Comparison of ENCODE assay signal across 2 cellular contexts in the genomic region with DNA sequence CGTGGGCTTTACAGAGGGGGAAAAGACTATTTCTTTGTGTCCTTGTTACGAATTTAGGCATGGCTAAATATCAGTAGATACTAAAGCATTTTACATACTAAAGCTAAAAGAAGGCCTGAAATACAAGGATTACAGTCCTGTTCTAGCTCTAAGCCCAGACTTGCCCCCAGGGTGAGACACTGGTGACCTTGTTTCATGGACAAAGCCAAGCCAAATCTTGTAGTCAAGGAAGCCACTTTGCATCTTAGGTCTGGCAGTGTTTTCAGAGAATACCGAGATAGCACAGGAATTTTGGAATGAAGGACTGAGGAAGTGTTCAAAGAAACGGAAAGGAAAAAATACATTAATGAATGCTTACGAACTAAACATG.
TF ChIP-seq lines count a peak whose summit lies in the region.

No MANE protein-coding gene starts in this region.

TF ChIP-seq in SK-N-SH, 30 proteins besides CTCF, POLR2A, EP300 and RAD21:
- TF ChIP-seq RFX5 (IDR thresholded peaks at IDR 0.05; ENCODE audit: low read length), result no peak
- TF ChIP-seq SMC3 (IDR thresholded peaks at IDR 0.05; ENCODE audit: low read depth, low read length), result no peak
- TF ChIP-seq TCF12 (IDR thresholded peaks at IDR 0.05), result no peak
- TF ChIP-seq POLR2AphosphoS5 (IDR thresholded peaks at IDR 0.05; ENCODE audit: low read depth, low read length), result no peak
- TF ChIP-seq FOXM1 (IDR thresholded peaks at IDR 0.05; ENCODE audit: low read depth), result no peak
TF ChIP-seq in SK-N-SH: peak in this region for 0.

TF ChIP-seq in SK-N-SH treated with all-trans-retinoic acid at 6 μM for 48 hours, 23 proteins besides CTCF, POLR2A, EP300 and RAD21:
- TF ChIP-seq OSR1 (CRISPR knock-in tag; IDR thresholded peaks at IDR 0.05) (no peak), TOX (CRISPR knock-in tag; IDR thresholded peaks at IDR 0.05; ENCODE audit: borderline replicate concordance) (no peak), PATZ1 (CRISPR knock-in tag; IDR thresholded peaks at IDR 0.05; ENCODE audit: borderline replicate concordance) (no peak), SNAI2 (CRISPR knock-in tag; IDR thresholded peaks at IDR 0.05) (no peak), PPARA (CRISPR knock-in tag; IDR thresholded peaks at IDR 0.05; ENCODE audit: borderline replicate concordance) (no peak), ZC3H10 (CRISPR knock-in tag; IDR thresholded peaks at IDR 0.05) (no peak), RARB (CRISPR knock-in tag; IDR thresholded peaks at IDR 0.05) (no peak), CREB5 (CRISPR knock-in tag; IDR thresholded peaks at IDR 0.05; ENCODE audit: low read depth) (no peak), POU6F1 (CRISPR knock-in tag; IDR thresholded peaks at IDR 0.05; ENCODE audit: borderline replicate concordance, low read depth) (no peak), ISL1 (CRISPR knock-in tag; IDR thresholded peaks at IDR 0.05) (no peak), ARNTL (CRISPR knock-in tag; IDR thresholded peaks at IDR 0.05; ENCODE audit: borderline replicate concordance, low read depth) (no peak), ZFP3 (CRISPR knock-in tag; IDR thresholded peaks at IDR 0.05) (no peak), BACH2 (CRISPR knock-in tag; IDR thresholded peaks at IDR 0.05; ENCODE audit: borderline replicate concordance) (no peak), ESRRG (CRISPR knock-in tag; IDR thresholded peaks at IDR 0.05) (no peak), ZNF70 (CRISPR knock-in tag; IDR thresholded peaks at IDR 0.05) (no peak)
- TF ChIP-seq, protein P1, sequence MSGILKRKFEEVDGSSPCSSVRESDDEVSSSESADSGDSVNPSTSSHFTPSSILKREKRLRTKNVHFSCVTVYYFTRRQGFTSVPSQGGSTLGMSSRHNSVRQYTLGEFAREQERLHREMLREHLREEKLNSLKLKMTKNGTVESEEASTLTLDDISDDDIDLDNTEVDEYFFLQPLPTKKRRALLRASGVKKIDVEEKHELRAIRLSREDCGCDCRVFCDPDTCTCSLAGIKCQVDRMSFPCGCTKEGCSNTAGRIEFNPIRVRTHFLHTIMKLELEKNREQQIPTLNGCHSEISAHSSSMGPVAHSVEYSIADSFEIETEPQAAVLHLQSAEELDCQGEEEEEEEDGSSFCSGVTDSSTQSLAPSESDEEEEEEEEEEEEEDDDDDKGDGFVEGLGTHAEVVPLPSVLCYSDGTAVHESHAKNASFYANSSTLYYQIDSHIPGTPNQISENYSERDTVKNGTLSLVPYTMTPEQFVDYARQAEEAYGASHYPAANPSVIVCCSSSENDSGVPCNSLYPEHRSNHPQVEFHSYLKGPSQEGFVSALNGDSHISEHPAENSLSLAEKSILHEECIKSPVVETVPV (CRISPR knock-in tag; IDR thresholded peaks at IDR 0.05), result no peak
- TF ChIP-seq, protein P2, sequence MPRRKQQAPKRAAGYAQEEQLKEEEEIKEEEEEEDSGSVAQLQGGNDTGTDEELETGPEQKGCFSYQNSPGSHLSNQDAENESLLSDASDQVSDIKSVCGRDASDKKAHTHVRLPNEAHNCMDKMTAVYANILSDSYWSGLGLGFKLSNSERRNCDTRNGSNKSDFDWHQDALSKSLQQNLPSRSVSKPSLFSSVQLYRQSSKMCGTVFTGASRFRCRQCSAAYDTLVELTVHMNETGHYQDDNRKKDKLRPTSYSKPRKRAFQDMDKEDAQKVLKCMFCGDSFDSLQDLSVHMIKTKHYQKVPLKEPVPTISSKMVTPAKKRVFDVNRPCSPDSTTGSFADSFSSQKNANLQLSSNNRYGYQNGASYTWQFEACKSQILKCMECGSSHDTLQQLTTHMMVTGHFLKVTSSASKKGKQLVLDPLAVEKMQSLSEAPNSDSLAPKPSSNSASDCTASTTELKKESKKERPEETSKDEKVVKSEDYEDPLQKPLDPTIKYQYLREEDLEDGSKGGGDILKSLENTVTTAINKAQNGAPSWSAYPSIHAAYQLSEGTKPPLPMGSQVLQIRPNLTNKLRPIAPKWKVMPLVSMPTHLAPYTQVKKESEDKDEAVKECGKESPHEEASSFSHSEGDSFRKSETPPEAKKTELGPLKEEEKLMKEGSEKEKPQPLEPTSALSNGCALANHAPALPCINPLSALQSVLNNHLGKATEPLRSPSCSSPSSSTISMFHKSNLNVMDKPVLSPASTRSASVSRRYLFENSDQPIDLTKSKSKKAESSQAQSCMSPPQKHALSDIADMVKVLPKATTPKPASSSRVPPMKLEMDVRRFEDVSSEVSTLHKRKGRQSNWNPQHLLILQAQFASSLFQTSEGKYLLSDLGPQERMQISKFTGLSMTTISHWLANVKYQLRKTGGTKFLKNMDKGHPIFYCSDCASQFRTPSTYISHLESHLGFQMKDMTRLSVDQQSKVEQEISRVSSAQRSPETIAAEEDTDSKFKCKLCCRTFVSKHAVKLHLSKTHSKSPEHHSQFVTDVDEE (CRISPR knock-in tag; IDR thresholded peaks at IDR 0.05), result no peak
TF ChIP-seq in SK-N-SH treated with all-trans-retinoic acid at 6 μM for 48 hours: peak in this region for 0.
